ENCODE assay signal across 1 cellular context in the genomic region with DNA sequence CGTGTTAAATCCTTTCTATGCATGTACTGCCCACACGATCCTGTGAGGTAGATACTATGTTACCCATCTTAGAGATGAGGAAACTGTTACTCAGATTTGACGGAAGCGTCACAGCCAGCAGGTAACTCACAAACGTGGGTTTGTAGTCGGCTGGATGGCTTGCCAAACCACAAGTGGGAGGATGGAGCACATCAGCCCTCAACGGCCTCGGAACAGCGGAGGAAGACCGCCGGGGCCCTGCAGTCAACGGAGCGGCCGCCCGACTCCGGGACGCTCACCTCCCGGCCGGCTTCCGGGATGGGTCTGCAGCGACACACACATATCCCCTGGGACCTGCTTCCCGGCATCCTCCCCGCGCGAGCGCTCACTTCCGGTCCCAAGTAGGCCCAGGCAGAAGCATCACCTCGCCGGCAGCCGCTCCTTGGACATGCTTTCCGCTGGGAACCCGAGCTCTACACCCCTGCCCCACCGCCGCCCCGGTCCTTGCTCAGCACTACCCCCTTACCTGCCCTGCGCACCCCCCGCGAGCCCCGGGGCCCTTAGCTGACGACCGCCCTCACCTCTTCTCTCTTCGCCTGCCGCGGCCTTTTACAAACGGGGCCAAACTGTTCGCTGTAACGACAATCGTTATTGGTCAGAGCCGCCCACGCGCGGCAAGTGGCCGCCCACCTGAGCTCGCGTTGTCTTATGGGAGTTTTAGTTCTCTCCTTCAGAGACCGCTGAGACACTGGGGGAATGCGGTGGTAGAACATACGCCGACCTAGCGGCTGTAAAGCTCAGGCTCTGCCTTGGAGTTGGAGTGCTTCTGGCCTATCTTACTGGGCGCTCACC.
TF ChIP-seq lines count a peak whose summit lies in the region.

A gene (minus strand): TSS at position 607 of the 831 bp plus-strand sequence. CDS start 9,034 bp downstream, outside the sequence.

TF ChIP-seq in HepG2, 621 proteins besides CTCF, POLR2A, EP300 and RAD21 (continued from another document and continues in another):
- TF ChIP-seq, protein P1, sequence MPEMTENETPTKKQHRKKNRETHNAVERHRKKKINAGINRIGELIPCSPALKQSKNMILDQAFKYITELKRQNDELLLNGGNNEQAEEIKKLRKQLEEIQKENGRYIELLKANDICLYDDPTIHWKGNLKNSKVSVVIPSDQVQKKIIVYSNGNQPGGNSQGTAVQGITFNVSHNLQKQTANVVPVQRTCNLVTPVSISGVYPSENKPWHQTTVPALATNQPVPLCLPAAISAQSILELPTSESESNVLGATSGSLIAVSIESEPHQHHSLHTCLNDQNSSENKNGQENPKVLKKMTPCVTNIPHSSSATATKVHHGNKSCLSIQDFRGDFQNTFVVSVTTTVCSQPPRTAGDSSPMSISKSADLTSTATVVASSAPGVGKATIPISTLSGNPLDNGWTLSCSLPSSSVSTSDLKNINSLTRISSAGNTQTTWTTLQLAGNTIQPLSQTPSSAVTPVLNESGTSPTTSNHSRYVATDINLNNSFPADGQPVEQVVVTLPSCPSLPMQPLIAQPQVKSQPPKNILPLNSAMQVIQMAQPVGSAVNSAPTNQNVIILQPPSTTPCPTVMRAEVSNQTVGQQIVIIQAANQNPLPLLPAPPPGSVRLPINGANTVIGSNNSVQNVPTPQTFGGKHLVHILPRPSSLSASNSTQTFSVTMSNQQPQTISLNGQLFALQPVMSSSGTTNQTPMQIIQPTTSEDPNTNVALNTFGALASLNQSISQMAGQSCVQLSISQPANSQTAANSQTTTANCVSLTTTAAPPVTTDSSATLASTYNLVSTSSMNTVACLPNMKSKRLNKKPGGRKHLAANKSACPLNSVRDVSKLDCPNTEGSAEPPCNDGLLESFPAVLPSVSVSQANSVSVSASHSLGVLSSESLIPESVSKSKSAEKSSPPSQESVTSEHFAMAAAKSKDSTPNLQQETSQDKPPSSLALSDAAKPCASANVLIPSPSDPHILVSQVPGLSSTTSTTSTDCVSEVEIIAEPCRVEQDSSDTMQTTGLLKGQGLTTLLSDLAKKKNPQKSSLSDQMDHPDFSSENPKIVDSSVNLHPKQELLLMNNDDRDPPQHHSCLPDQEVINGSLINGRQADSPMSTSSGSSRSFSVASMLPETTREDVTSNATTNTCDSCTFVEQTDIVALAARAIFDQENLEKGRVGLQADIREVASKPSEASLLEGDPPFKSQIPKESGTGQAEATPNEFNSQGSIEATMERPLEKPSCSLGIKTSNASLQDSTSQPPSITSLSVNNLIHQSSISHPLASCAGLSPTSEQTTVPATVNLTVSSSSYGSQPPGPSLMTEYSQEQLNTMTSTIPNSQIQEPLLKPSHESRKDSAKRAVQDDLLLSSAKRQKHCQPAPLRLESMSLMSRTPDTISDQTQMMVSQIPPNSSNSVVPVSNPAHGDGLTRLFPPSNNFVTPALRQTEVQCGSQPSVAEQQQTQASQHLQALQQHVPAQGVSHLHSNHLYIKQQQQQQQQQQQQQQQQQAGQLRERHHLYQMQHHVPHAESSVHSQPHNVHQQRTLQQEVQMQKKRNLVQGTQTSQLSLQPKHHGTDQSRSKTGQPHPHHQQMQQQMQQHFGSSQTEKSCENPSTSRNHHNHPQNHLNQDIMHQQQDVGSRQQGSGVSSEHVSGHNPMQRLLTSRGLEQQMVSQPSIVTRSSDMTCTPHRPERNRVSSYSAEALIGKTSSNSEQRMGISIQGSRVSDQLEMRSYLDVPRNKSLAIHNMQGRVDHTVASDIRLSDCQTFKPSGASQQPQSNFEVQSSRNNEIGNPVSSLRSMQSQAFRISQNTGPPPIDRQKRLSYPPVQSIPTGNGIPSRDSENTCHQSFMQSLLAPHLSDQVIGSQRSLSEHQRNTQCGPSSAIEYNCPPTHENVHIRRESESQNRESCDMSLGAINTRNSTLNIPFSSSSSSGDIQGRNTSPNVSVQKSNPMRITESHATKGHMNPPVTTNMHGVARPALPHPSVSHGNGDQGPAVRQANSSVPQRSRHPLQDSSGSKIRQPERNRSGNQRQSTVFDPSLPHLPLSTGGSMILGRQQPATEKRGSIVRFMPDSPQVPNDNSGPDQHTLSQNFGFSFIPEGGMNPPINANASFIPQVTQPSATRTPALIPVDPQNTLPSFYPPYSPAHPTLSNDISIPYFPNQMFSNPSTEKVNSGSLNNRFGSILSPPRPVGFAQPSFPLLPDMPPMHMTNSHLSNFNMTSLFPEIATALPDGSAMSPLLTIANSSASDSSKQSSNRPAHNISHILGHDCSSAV (CRISPR knock-in tag; IDR thresholded peaks at IDR 0.05; ENCODE audit: borderline replicate concordance), result no peak
- TF ChIP-seq HDAC2 (CRISPR knock-in tag; IDR thresholded peaks at IDR 0.05), result peak; percentile 79
- peak; percentile 59 for TF ChIP-seq ZKSCAN8 (CRISPR knock-in tag; IDR thresholded peaks at IDR 0.05; ENCODE audit: borderline replicate concordance)
- TF ChIP-seq POLR2G (IDR thresholded peaks at IDR 0.05; ENCODE audit: low read depth, low read length), result peak; percentile 99
- TF ChIP-seq CCAR2 (optimal IDR thresholded peaks at IDR 0.05; ENCODE audit: low read depth, low read length), result peak; percentile 25
- no peak for TF ChIP-seq TCF7L2 (IDR thresholded peaks at IDR 0.05; ENCODE audit: low read depth, low read length)
- TF ChIP-seq, protein P2, sequence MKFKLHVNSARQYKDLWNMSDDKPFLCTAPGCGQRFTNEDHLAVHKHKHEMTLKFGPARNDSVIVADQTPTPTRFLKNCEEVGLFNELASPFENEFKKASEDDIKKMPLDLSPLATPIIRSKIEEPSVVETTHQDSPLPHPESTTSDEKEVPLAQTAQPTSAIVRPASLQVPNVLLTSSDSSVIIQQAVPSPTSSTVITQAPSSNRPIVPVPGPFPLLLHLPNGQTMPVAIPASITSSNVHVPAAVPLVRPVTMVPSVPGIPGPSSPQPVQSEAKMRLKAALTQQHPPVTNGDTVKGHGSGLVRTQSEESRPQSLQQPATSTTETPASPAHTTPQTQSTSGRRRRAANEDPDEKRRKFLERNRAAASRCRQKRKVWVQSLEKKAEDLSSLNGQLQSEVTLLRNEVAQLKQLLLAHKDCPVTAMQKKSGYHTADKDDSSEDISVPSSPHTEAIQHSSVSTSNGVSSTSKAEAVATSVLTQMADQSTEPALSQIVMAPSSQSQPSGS (CRISPR knock-in tag; IDR thresholded peaks at IDR 0.05), result peak; percentile 75; the same call in 1 of the 2 replicates
- no peak for TF ChIP-seq MLLT10 (CRISPR knock-in tag; IDR thresholded peaks at IDR 0.05)
- TF ChIP-seq, protein P3, sequence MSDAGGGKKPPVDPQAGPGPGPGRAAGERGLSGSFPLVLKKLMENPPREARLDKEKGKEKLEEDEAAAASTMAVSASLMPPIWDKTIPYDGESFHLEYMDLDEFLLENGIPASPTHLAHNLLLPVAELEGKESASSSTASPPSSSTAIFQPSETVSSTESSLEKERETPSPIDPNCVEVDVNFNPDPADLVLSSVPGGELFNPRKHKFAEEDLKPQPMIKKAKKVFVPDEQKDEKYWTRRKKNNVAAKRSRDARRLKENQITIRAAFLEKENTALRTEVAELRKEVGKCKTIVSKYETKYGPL (CRISPR knock-in tag; IDR thresholded peaks at IDR 0.05), result peak; percentile 23
- TF ChIP-seq MTA3 (CRISPR knock-in tag; IDR thresholded peaks at IDR 0.05), result no peak
- TF ChIP-seq, protein P4, sequence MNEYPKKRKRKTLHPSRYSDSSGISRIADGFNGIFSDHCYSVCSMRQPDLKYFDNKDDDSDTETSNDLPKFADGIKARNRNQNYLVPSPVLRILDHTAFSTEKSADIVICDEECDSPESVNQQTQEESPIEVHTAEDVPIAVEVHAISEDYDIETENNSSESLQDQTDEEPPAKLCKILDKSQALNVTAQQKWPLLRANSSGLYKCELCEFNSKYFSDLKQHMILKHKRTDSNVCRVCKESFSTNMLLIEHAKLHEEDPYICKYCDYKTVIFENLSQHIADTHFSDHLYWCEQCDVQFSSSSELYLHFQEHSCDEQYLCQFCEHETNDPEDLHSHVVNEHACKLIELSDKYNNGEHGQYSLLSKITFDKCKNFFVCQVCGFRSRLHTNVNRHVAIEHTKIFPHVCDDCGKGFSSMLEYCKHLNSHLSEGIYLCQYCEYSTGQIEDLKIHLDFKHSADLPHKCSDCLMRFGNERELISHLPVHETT (CRISPR knock-in tag; conservative IDR thresholded peaks at IDR 0.05), result peak; percentile 87
- TF ChIP-seq, protein P5, sequence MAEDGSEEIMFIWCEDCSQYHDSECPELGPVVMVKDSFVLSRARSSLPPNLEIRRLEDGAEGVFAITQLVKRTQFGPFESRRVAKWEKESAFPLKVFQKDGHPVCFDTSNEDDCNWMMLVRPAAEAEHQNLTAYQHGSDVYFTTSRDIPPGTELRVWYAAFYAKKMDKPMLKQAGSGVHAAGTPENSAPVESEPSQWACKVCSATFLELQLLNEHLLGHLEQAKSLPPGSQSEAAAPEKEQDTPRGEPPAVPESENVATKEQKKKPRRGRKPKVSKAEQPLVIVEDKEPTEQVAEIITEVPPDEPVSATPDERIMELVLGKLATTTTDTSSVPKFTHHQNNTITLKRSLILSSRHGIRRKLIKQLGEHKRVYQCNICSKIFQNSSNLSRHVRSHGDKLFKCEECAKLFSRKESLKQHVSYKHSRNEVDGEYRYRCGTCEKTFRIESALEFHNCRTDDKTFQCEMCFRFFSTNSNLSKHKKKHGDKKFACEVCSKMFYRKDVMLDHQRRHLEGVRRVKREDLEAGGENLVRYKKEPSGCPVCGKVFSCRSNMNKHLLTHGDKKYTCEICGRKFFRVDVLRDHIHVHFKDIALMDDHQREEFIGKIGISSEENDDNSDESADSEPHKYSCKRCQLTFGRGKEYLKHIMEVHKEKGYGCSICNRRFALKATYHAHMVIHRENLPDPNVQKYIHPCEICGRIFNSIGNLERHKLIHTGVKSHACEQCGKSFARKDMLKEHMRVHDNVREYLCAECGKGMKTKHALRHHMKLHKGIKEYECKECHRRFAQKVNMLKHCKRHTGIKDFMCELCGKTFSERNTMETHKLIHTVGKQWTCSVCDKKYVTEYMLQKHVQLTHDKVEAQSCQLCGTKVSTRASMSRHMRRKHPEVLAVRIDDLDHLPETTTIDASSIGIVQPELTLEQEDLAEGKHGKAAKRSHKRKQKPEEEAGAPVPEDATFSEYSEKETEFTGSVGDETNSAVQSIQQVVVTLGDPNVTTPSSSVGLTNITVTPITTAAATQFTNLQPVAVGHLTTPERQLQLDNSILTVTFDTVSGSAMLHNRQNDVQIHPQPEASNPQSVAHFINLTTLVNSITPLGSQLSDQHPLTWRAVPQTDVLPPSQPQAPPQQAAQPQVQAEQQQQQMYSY (CRISPR knock-in tag; IDR thresholded peaks at IDR 0.05), result 0 out of 2 replicates have a peak, but pooled peaks have one; percentile 9
- TF ChIP-seq, protein P6, sequence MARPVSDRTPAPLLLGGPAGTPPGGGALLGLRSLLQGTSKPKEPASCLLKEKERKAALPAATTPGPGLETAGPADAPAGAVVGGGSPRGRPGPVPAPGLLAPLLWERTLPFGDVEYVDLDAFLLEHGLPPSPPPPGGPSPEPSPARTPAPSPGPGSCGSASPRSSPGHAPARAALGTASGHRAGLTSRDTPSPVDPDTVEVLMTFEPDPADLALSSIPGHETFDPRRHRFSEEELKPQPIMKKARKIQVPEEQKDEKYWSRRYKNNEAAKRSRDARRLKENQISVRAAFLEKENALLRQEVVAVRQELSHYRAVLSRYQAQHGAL (CRISPR knock-in tag; IDR thresholded peaks at IDR 0.05; ENCODE audit: not compliant biosample characterization), result no peak
- TF ChIP-seq RELA (CRISPR knock-in tag; IDR thresholded peaks at IDR 0.05), result no peak
- TF ChIP-seq PPARG (CRISPR knock-in tag; conservative IDR thresholded peaks at IDR 0.05), result peak; percentile 62
- peak; percentile 80 for TF ChIP-seq HCFC1 (IDR thresholded peaks at IDR 0.05; ENCODE audit: low read depth, low read length)
- no peak for TF ChIP-seq NFIC (IDR thresholded peaks at IDR 0.05; ENCODE audit: low read length)
- no peak for TF ChIP-seq CENPX (CRISPR knock-in tag; IDR thresholded peaks at IDR 0.05)
- TF ChIP-seq KDM3A (CRISPR knock-in tag; IDR thresholded peaks at IDR 0.05; ENCODE audit: low read depth), result peak; percentile 77
- no peak for TF ChIP-seq ZFAT (CRISPR knock-in tag; conservative IDR thresholded peaks at IDR 0.05)
- peak; percentile 85 for TF ChIP-seq ZNF670 (CRISPR knock-in tag; IDR thresholded peaks at IDR 0.05; ENCODE audit: borderline replicate concordance)
- TF ChIP-seq NR3C1 (CRISPR knock-in tag; IDR thresholded peaks at IDR 0.05), result no peak
- TF ChIP-seq ZNF562 (CRISPR knock-in tag; IDR thresholded peaks at IDR 0.05; ENCODE audit: borderline replicate concordance), result no peak
- TF ChIP-seq, protein P7, sequence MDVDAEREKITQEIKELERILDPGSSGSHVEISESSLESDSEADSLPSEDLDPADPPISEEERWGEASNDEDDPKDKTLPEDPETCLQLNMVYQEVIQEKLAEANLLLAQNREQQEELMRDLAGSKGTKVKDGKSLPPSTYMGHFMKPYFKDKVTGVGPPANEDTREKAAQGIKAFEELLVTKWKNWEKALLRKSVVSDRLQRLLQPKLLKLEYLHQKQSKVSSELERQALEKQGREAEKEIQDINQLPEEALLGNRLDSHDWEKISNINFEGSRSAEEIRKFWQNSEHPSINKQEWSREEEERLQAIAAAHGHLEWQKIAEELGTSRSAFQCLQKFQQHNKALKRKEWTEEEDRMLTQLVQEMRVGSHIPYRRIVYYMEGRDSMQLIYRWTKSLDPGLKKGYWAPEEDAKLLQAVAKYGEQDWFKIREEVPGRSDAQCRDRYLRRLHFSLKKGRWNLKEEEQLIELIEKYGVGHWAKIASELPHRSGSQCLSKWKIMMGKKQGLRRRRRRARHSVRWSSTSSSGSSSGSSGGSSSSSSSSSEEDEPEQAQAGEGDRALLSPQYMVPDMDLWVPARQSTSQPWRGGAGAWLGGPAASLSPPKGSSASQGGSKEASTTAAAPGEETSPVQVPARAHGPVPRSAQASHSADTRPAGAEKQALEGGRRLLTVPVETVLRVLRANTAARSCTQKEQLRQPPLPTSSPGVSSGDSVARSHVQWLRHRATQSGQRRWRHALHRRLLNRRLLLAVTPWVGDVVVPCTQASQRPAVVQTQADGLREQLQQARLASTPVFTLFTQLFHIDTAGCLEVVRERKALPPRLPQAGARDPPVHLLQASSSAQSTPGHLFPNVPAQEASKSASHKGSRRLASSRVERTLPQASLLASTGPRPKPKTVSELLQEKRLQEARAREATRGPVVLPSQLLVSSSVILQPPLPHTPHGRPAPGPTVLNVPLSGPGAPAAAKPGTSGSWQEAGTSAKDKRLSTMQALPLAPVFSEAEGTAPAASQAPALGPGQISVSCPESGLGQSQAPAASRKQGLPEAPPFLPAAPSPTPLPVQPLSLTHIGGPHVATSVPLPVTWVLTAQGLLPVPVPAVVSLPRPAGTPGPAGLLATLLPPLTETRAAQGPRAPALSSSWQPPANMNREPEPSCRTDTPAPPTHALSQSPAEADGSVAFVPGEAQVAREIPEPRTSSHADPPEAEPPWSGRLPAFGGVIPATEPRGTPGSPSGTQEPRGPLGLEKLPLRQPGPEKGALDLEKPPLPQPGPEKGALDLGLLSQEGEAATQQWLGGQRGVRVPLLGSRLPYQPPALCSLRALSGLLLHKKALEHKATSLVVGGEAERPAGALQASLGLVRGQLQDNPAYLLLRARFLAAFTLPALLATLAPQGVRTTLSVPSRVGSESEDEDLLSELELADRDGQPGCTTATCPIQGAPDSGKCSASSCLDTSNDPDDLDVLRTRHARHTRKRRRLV (CRISPR knock-in tag; IDR thresholded peaks at IDR 0.05), result peak; percentile 96; the same call in 1 of the 2 replicates
